10 cellular contexts compared by ENCODE assay signal in the genomic region with DNA sequence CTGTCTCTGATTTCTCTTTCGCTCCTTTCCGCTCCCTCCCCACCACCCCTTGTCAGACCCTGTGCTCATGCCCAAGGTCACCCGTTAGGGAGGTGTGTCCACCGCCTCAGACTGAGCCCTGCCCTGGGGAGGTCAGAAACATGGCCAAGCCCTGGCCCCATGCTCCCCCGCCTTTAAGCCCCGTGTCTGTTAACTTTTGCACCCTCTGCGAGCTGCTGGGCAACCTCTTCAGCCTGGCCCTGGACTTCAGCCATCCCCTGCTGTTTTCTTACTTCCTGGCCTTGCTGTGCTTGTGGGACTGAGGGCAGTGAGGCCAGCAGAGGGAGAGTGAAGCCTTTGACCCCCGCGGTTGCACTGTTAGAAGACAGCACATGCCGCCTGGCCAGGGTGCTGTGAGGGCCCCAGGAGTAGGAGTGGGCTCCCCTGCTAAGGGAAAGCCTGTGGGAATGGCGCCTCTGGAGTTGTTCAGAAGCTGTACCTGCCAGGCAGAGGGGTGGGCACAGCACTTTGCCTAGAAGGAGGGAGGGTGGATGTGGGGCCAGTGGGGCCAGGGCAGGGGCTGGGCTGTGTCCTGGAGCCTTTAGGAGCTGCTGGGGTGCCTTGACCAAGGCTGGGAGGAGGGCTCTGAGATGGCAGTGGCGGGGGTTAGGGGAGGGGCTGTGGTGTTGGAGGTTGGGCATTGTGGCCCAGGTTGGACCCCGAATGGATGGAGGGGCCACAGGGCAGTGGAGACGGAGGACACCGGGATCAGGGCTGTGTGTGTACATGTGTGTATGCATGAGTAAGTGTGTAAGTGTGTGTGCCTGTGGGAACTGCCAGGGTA. TPM values are rescaled to one million over a fixed set of nuclear protein-coding genes. Genes with fewer than 3 reads are reported as not detected.
A peak's percentile ranks its signal among the peaks of the same experiment; 100 is the strongest.
DNase-seq lines count a peak whose midpoint lies in the region; ATAC-seq, FAIRE-seq and TF ChIP-seq lines count a peak whose summit lies in the region.
"Had no signal": no experiment of that assay in that cellular context is flagged by ENCODE, and none has a peak within 500 bp of the region (broad histone marks: within the 10 kb centered on the region; RNA-seq: fewer than 3 reads in every experiment).

No MANE protein-coding gene starts in this region.

- peak overlapping the region; percentile 75 for H3K9ac ChIP-seq in HepG2 (ENCODE audit: insufficient read depth, low read depth, low read length)

- H3K79me2 ChIP-seq in HepG2 (ENCODE audit: insufficient read depth, low read length), result peaks cover 95% of the 10 kb centered on the region

- WGBS in HepG2 (ENCODE audit: low lambda C conversion rate), result 9% methylated on average over 14 of the region's 15 CpGs
- 65 to 77% methylated on average over 13 to 15 of the region's 15 CpGs for WGBS in upper lobe of left lung, 2 donors

- 0 out of 4 replicates have a peak, but pooled peaks of 1 of the 2 experiments have one; percentile 12 for TF ChIP-seq POLR2A in HepG2 (IDR thresholded peaks at IDR 0.05; ENCODE audit: insufficient read depth in 1 of 2, low read depth in 2 of 2, low read length in 2 of 2)
- TF ChIP-seq POLR2A in upper lobe of left lung (IDR thresholded peaks at IDR 0.05), result no peak

- no peaks in the 10 kb centered on the region for H3K9me3 ChIP-seq in cardiac muscle cell (ENCODE audit: low read depth)
- H3K9me3 ChIP-seq in HepG2 (ENCODE audit: low read length), result no peaks in the 10 kb centered on the region
- no peaks in the 10 kb centered on the region for H3K9me3 ChIP-seq in upper lobe of left lung
- H3K9me3 ChIP-seq: SJSA1 had no signal

- H3K27ac ChIP-seq in cardiac muscle cell (peak overlapping the region; percentile 28), HepG2 (ENCODE audit: extremely low read length, insufficient read depth, low read length) (peak overlapping the region; percentile 89), upper lobe of left lung (peak overlapping the region in 2 of 4 donors; percentile 27 to 40)
- H3K27ac ChIP-seq: SJSA1 had no signal

- in situ Hi-C loops in HepG2 (cut with HindIII; ENCODE audit: extremely low pct_ligation_motif_present, low pct_unique_long_range_greater_than_20kb), result loop anchor here (5.0 kb wide), 1 partner anchor 52 kb away; no protein-coding TSS in a partner anchor

- H3K36me3 ChIP-seq in cardiac muscle cell (no peaks in the 10 kb centered on the region), HepG2 (replicated peaks in 1 of 2; ENCODE audit: control insufficient read depth in 1 of 2, insufficient read depth in 2 of 2, low read length in 2 of 2) (peaks cover 0 to 23% of the 10 kb centered on the region in 2 experiments; a peak in 3 of 5 replicates), upper lobe of left lung (peaks cover 0 to 10% (median 3%) of the 10 kb centered on the region in 4 donors)

- TF ChIP-seq CTCF in cardiac muscle cell (IDR thresholded peaks at IDR 0.05; ENCODE audit: low read depth, low read length), result no peak
- TF ChIP-seq CTCF in HepG2 (CRISPR knock-in tag; IDR thresholded peaks at IDR 0.05), result peak; percentile 75
- no peak for TF ChIP-seq CTCF in upper lobe of left lung (IDR thresholded peaks at IDR 0.05)

- CTCF ChIA-PET in HepG2 (lab: Yijun Ruan, JAX; ENCODE audit: low intra/inter-chr PET ratio, low total read pairs), result no interaction called here

- TF ChIP-seq EP300 in HepG2 (IDR thresholded peaks at IDR 0.05; ENCODE audit: low read depth in 2 of 2, low read length in 2 of 2) (peak in 1 of 2 experiments; percentile 67; a peak in 2 of 4 replicates), HepG2 (CRISPR knock-in tag; IDR thresholded peaks at IDR 0.05; ENCODE audit: borderline replicate concordance) (peak; percentile 75; the same call in 1 of the 2 replicates), upper lobe of left lung (IDR thresholded peaks at IDR 0.05) (no peak)

- POLR2A ChIA-PET in HepG2 (lab: Yijun Ruan, JAX), result interaction anchor here (0.7 to 2.8 kb wide), 12 partner anchors 8 to 319 kb away, joined by 3 to 23 read pairs (median 4); partner anchors contain the start of genes COPE, DDX49, ELL and REX1BD

- H3K4me3 ChIP-seq in cardiac muscle cell (no peak overlapping the region), HepG2 (replicated peaks in 1 of 3; ENCODE audit: insufficient read depth in 1 of 3, low read depth in 2 of 3, low read length in 3 of 3) (peak overlapping the region; percentile 24 to 72 (median 40); a peak in 5 of 6 replicates), upper lobe of left lung (no peak overlapping the region)
- H3K4me3 ChIP-seq: SJSA1 had no signal

- no TSS peak for BruUV-seq in HepG2 (replicated peaks; lab: Mats Ljungman, UMichigan)

- no peak for ATAC-seq in Right ventricle myocardium inferior
- ATAC-seq in HepG2, result peak; percentile 91
- peak; percentile 16 to 17 for ATAC-seq in upper lobe of left lung (ENCODE audit: low FRiP score in 2 of 2)

- no peak for DNase-seq in cardiac muscle cell (ENCODE audit: low read depth in 1 of 2, low spot score in 1 of 2)
- no peak for DNase-seq in Right ventricle myocardium inferior (ENCODE audit: missing footprints)
- DNase-seq in amniotic epithelial cell (ENCODE audit: low read depth), result peak; percentile 39
- peak; percentile 87 for DNase-seq in HepG2 (ENCODE audit: low spot score)
- DNase-seq in upper lobe of left lung, result peak; percentile 51 to 67
- DNase-seq in DMS53 (lab: John Stamatoyannopoulos, UW), result no peak
- DNase-seq in DMS53 treated with DMSO at 0.1 percent for 48 hours (lab: John Stamatoyannopoulos, UW; ENCODE audit: unreplicated experiment), result no peak
- no peak for DNase-seq in SKM-1 treated with dmso at 0.1 percent for 144 hours (lab: John Stamatoyannopoulos, UW; ENCODE audit: unreplicated experiment)
- DNase-seq: NCI-H2171 treated with DMSO at 0.1 percent for 48 hours had no signal

- H3K4me2 ChIP-seq in HepG2 (ENCODE audit: low read depth, low read length), result peak overlapping the region; percentile 94

- H2AFZ ChIP-seq in HepG2 (ENCODE audit: low read length), result no peak overlapping the region

- intact Hi-C loops in Right ventricle myocardium inferior (cut with DNase I), result no loop called here
- intact Hi-C loops in HepG2 (cut with micrococcal nuclease; ENCODE audit: unreplicated experiment), result no loop called here

- FAIRE-seq in HepG2 (lab: Jason Lieb, UNC), result peak; percentile 91

- H3K27me3 ChIP-seq in cardiac muscle cell, result no peaks in the 10 kb centered on the region
- no peaks in the 10 kb centered on the region for H3K27me3 ChIP-seq in HepG2 (ENCODE audit: control insufficient read depth in 1 of 2, insufficient read depth in 2 of 2, low read length in 2 of 2)
- H3K27me3 ChIP-seq in upper lobe of left lung, result no peaks in the 10 kb centered on the region
- H3K27me3 ChIP-seq: SJSA1 had no signal

- H3K4me1 ChIP-seq in cardiac muscle cell (ENCODE audit: low read depth) (peaks cover 16% of the 10 kb centered on the region), HepG2 (ENCODE audit: insufficient read depth, low read length) (peaks cover 95% of the 10 kb centered on the region), upper lobe of left lung (peaks cover 70 to 100% (median 86%) of the 10 kb centered on the region in 4 donors)

- H4K20me1 ChIP-seq in HepG2 (ENCODE audit: insufficient read depth, low read length), result peaks cover 64% of the 10 kb centered on the region

- TF ChIP-seq RAD21 in HepG2 (CRISPR knock-in tag; IDR thresholded peaks at IDR 0.05), result peak; percentile 37

RNA-seq across cellular contexts. Expression of gene UPF1, which starts 7.9 kb away (rescaled TPM):
- 77.5 and 121 TPM in 2 replicates for total RNA-seq in cardiac muscle cell
- 36.4 and 37.7 TPM in 2 replicates for polyA plus RNA-seq in cardiac muscle cell
- 37.0 TPM for total RNA-seq in Right ventricle myocardium inferior
- total RNA-seq in HepG2 (2016; rRNA removed; fragmentation: Illumina TruSeq; extraction: Trizol), result 37.3 and 41.8 TPM in 2 replicates
- 12.2 and 13.8 TPM in 2 replicates for total RNA-seq in HepG2 (2016; cell fraction: cytosol; rRNA removed; fragmentation: Illumina TruSeq; extraction: Trizol; ENCODE audit: low read depth)
- 29.5 and 44.5 TPM in 2 replicates for total RNA-seq in HepG2 (2016; cell fraction: insoluble cytoplasmic fraction; rRNA removed; fragmentation: Illumina TruSeq; extraction: Trizol)
- 18.3 and 21.1 TPM in 2 replicates for total RNA-seq in HepG2 (2016; cell fraction: membrane; rRNA removed; fragmentation: Illumina TruSeq; extraction: Trizol)
- 36.9 and 43.6 TPM in 2 replicates for total RNA-seq in HepG2 (2016; cell fraction: nucleus; rRNA removed; fragmentation: Illumina TruSeq; extraction: Trizol)
- 16.9 and 23.1 TPM in 2 replicates for polyA plus RNA-seq in HepG2 (2011; rRNA removed)
- polyA plus RNA-seq in HepG2 (2011; cell fraction: cytosol; rRNA removed), result 11.8 and 14.9 TPM in 2 replicates
- polyA plus RNA-seq in HepG2 (2011; cell fraction: nucleus; rRNA removed), result 81.5 and 87.6 TPM in 2 replicates
- 32.0 and 33.3 TPM in 2 replicates for polyA plus RNA-seq in HepG2 (2012)
- 5.5 and 6.1 TPM in 2 replicates for polyA plus RNA-seq in HepG2 (2016; cell fraction: cytosol; fragmentation: Illumina TruSeq; extraction: Trizol; ENCODE audit: low read depth)
- 29.2 and 42.1 TPM in 2 replicates for polyA plus RNA-seq in HepG2 (2016; cell fraction: insoluble cytoplasmic fraction; fragmentation: Illumina TruSeq; extraction: Trizol; ENCODE audit: low read depth)
- 9.6 and 10.6 TPM in 2 replicates for polyA plus RNA-seq in HepG2 (2016; cell fraction: membrane; fragmentation: Illumina TruSeq; extraction: Trizol; ENCODE audit: low read depth)
- 67.1 and 73.6 TPM in 2 replicates for polyA plus RNA-seq in HepG2 (2016; cell fraction: nucleus; fragmentation: Illumina TruSeq; extraction: Trizol; ENCODE audit: insufficient read depth, low read depth)
- 65.4 and 85.0 TPM in 2 replicates for polyA minus RNA-seq in HepG2 (2011; rRNA and poly(A)+ RNA removed; ENCODE audit: low replicate concordance)
- 39.4 and 46.0 TPM in 2 replicates for polyA minus RNA-seq in HepG2 (2011; cell fraction: cytosol; rRNA and poly(A)+ RNA removed)
- 47.6 and 69.0 TPM in 2 replicates for polyA minus RNA-seq in HepG2 (2011; cell fraction: nucleus; rRNA and poly(A)+ RNA removed)
- total RNA-seq in upper lobe of left lung, result 100 to 1,000 TPM in 2 of 6 donors, 10 to 100 TPM in 4; 68.9 to 157 (median 86.3) TPM

RNA-seq across cellular contexts. Expression of gene COMP, which starts 48.6 kb away (rescaled TPM):
- total RNA-seq in cardiac muscle cell (0.07 and 0.09 TPM in 2 replicates), Right ventricle myocardium inferior (not detected), HepG2 (2016; rRNA removed; fragmentation: Illumina TruSeq; extraction: Trizol) (0.04 TPM in 1 of 2 replicates, not detected in the other), upper lobe of left lung (1 to 10 TPM in 4 of 6 donors, not detected in 2; 1.8 to 8.5 (median 4.3) TPM)
- polyA plus RNA-seq in cardiac muscle cell (0.46 TPM in 1 of 2 replicates, not detected in the other), HepG2 (2011; rRNA removed) (0.13 and 0.16 TPM in 2 replicates)
- not detected in 2 replicates for total RNA-seq in HepG2 (2016; cell fraction: cytosol; rRNA removed; fragmentation: Illumina TruSeq; extraction: Trizol; ENCODE audit: low read depth)
- total RNA-seq in HepG2 (2016; cell fraction: insoluble cytoplasmic fraction; rRNA removed; fragmentation: Illumina TruSeq; extraction: Trizol), result 0.04 TPM in 1 of 2 replicates, not detected in the other
- total RNA-seq in HepG2 (2016; cell fraction: membrane; rRNA removed; fragmentation: Illumina TruSeq; extraction: Trizol), result not detected in 2 replicates
- not detected in 2 replicates for total RNA-seq in HepG2 (2016; cell fraction: nucleus; rRNA removed; fragmentation: Illumina TruSeq; extraction: Trizol)
- 0.16 and 0.19 TPM in 2 replicates for polyA plus RNA-seq in HepG2 (2011; cell fraction: cytosol; rRNA removed)
- polyA plus RNA-seq in HepG2 (2011; cell fraction: nucleus; rRNA removed), result 0.23 and 0.37 TPM in 2 replicates
- polyA plus RNA-seq in HepG2 (2012), result 0.36 and 0.49 TPM in 2 replicates
- polyA plus RNA-seq in HepG2 (2016; cell fraction: cytosol; fragmentation: Illumina TruSeq; extraction: Trizol; ENCODE audit: low read depth), result not detected in 2 replicates
- polyA plus RNA-seq in HepG2 (2016; cell fraction: insoluble cytoplasmic fraction; fragmentation: Illumina TruSeq; extraction: Trizol; ENCODE audit: low read depth), result not detected in 2 replicates
- polyA plus RNA-seq in HepG2 (2016; cell fraction: membrane; fragmentation: Illumina TruSeq; extraction: Trizol; ENCODE audit: low read depth), result 0.08 TPM in 1 of 2 replicates, not detected in the other
- 0.31 and 0.66 TPM in 2 replicates for polyA plus RNA-seq in HepG2 (2016; cell fraction: nucleus; fragmentation: Illumina TruSeq; extraction: Trizol; ENCODE audit: insufficient read depth, low read depth)
- polyA minus RNA-seq in HepG2 (2011; rRNA and poly(A)+ RNA removed; ENCODE audit: low replicate concordance), result not detected in 2 replicates
- not detected in 2 replicates for polyA minus RNA-seq in HepG2 (2011; cell fraction: cytosol; rRNA and poly(A)+ RNA removed)
- polyA minus RNA-seq in HepG2 (2011; cell fraction: nucleus; rRNA and poly(A)+ RNA removed), result not detected in 2 replicates
- total RNA-seq: SJSA1 had no signal

RNA-seq across cellular contexts. Expression of gene CERS1, which starts 56.3 kb away (rescaled TPM):
- 15.2 and 16.1 TPM in 2 replicates for total RNA-seq in cardiac muscle cell
- 29.3 and 30.9 TPM in 2 replicates for polyA plus RNA-seq in cardiac muscle cell
- 0.30 TPM for total RNA-seq in Right ventricle myocardium inferior
- 2.3 and 4.6 TPM in 2 replicates for total RNA-seq in HepG2 (2016; rRNA removed; fragmentation: Illumina TruSeq; extraction: Trizol)
- 5.9 and 6.2 TPM in 2 replicates for total RNA-seq in HepG2 (2016; cell fraction: cytosol; rRNA removed; fragmentation: Illumina TruSeq; extraction: Trizol; ENCODE audit: low read depth)
- total RNA-seq in HepG2 (2016; cell fraction: insoluble cytoplasmic fraction; rRNA removed; fragmentation: Illumina TruSeq; extraction: Trizol), result 2.4 and 5.4 TPM in 2 replicates
- 8.1 and 8.5 TPM in 2 replicates for total RNA-seq in HepG2 (2016; cell fraction: membrane; rRNA removed; fragmentation: Illumina TruSeq; extraction: Trizol)
- total RNA-seq in HepG2 (2016; cell fraction: nucleus; rRNA removed; fragmentation: Illumina TruSeq; extraction: Trizol), result 3.8 and 4.7 TPM in 2 replicates
- polyA plus RNA-seq in HepG2 (2011; rRNA removed), result 9.8 and 18.8 TPM in 2 replicates
- 11.5 and 15.3 TPM in 2 replicates for polyA plus RNA-seq in HepG2 (2011; cell fraction: cytosol; rRNA removed)
- polyA plus RNA-seq in HepG2 (2011; cell fraction: nucleus; rRNA removed), result 12.2 and 12.9 TPM in 2 replicates
- polyA plus RNA-seq in HepG2 (2012), result 4.3 and 5.9 TPM in 2 replicates
- 8.6 and 10.1 TPM in 2 replicates for polyA plus RNA-seq in HepG2 (2016; cell fraction: cytosol; fragmentation: Illumina TruSeq; extraction: Trizol; ENCODE audit: low read depth)
- polyA plus RNA-seq in HepG2 (2016; cell fraction: insoluble cytoplasmic fraction; fragmentation: Illumina TruSeq; extraction: Trizol; ENCODE audit: low read depth), result 3.8 and 4.5 TPM in 2 replicates
- 11.3 and 12.9 TPM in 2 replicates for polyA plus RNA-seq in HepG2 (2016; cell fraction: membrane; fragmentation: Illumina TruSeq; extraction: Trizol; ENCODE audit: low read depth)
- polyA plus RNA-seq in HepG2 (2016; cell fraction: nucleus; fragmentation: Illumina TruSeq; extraction: Trizol; ENCODE audit: insufficient read depth, low read depth), result 11.5 and 12.9 TPM in 2 replicates
- 13.1 and 35.4 TPM in 2 replicates for polyA minus RNA-seq in HepG2 (2011; rRNA and poly(A)+ RNA removed; ENCODE audit: low replicate concordance)
- polyA minus RNA-seq in HepG2 (2011; cell fraction: cytosol; rRNA and poly(A)+ RNA removed), result 8.0 and 9.5 TPM in 2 replicates
- 1.7 and 2.4 TPM in 2 replicates for polyA minus RNA-seq in HepG2 (2011; cell fraction: nucleus; rRNA and poly(A)+ RNA removed)
- under 1 TPM in 2 of 6 donors, not detected in 4; 0.20 to 0.30 TPM for total RNA-seq in upper lobe of left lung
- total RNA-seq: SJSA1 had no signal

Comparison
In these comparisons a context has a peak if more than half of its experiments do, and no peak if none do; other contexts are left out.
1. DNase-seq: peak in amniotic epithelial cell (single experiment), HepG2 (single experiment) and upper lobe of left lung (2 of 2); none in cardiac muscle cell (0 of 2), Right ventricle myocardium inferior (single experiment), DMS53 (single experiment), DMS53 treated with DMSO at 0.1 percent for 48 hours (single experiment) and SKM-1 treated with dmso at 0.1 percent for 144 hours (single experiment).
2. H3K4me3 ChIP-seq: peak in HepG2 (3 of 3); none in cardiac muscle cell (single experiment) and upper lobe of left lung (0 of 4).